10 cellular contexts compared by ENCODE assay signal in the genomic region with DNA sequence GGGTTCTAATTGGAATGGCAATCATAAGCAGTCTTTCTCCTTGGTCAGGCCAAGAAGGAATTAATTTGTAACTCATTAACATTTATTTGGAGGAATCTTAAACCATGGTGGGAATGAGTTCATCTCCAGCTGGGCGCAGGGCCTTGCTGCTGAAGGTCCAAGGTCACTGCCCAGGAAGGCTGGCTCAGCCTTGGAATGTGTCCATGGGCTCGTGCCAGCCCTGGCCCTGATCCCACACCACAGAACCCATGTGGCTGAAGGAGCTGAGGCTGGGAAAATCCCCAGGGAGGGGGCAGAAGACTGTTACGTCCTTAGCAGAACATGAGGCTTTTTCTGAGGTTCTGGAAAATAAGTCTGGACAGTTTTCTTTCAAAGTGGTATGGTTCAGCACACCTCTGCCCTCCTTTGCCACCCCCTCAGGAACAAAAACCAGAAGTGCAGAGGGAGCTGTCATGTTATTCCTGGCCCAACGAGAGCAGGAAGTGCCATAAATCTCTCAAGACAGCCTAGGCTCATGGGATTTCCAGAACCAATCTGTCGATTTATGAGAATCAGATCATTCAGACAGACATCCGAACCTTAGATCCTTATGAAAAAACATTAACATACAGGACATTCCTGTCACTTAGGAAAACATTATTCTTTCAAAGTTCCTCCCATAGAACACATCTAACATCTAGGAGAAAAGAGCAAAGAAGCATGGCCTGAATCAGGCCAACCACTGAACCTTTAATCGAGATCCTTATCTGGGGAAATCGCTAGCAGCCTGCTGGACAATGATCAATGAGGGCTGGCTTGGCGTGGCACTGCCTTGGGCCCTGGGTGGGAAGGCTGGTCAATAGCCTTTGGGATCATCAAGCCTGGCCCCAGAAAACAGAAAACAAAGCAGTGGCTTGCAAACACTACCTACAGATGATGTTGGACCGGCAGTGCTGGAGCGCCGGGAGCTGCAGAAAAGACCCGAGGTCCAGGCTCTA.
DNase-seq lines count a peak whose midpoint lies in the region; ATAC-seq and TF ChIP-seq lines count a peak whose summit lies in the region.
"Had no signal": no experiment of that assay in that cellular context is flagged by ENCODE, and none has a peak within 500 bp of the region (broad histone marks: within the 10 kb centered on the region; RNA-seq: fewer than 3 reads in every experiment).

No MANE protein-coding gene starts in this region.

- no peaks in the 10 kb centered on the region for H3K79me2 ChIP-seq in mammary epithelial cell (ENCODE audit: insufficient read depth, low read length)

- no peaks in the 10 kb centered on the region for H3K9me3 Mint-ChIP-seq in CD8-positive, alpha-beta T cell
- no peaks in the 10 kb centered on the region for H3K9me3 Mint-ChIP-seq in progenitor cell of endocrine pancreas (ENCODE audit: low read depth)

- no peaks in the 10 kb centered on the region for H3K4me1 Mint-ChIP-seq in CD8-positive, alpha-beta T cell (ENCODE audit: low read depth)
- H3K4me1 Mint-ChIP-seq in progenitor cell of endocrine pancreas (ENCODE audit: low read depth), result no peaks in the 10 kb centered on the region

- no peak overlapping the region for H3K4me3 Mint-ChIP-seq in CD8-positive, alpha-beta T cell
- no peak overlapping the region for H3K4me3 Mint-ChIP-seq in progenitor cell of endocrine pancreas (ENCODE audit: low read depth)

- no peak overlapping the region for H3K4me2 ChIP-seq in mammary epithelial cell (ENCODE audit: insufficient read depth, low read depth, low read length)

- intact Hi-C loops in mammary epithelial cell (cut with micrococcal nuclease), result no loop called here
- intact Hi-C loops in thyroid gland (cut with DNase I), result no loop called here
- intact Hi-C loops in CD8-positive, alpha-beta T cell (cut with DNase I, micrococcal nuclease), result no loop called here

- H3K9me3 ChIP-seq in mammary epithelial cell (replicated peaks; ENCODE audit: insufficient read depth, low read length), result no peaks in the 10 kb centered on the region
- H3K9me3 ChIP-seq in thyroid gland, result no peaks in the 10 kb centered on the region
- no peaks in the 10 kb centered on the region for H3K9me3 ChIP-seq in CD8-positive, alpha-beta T cell (ENCODE audit: low read length)

- DNase-seq in HS-5 (ENCODE audit: low read depth) (peak; percentile 23), mammary epithelial cell (peak; percentile 34), kidney tubule cell (ENCODE audit: low spot score) (peak; percentile 99), thyroid gland (peak; percentile 86 to 89), AML-193 (lab: John Stamatoyannopoulos, UW) (no peak), progenitor cell of endocrine pancreas (ENCODE audit: low spot score, unreplicated experiment) (no peak)
- DNase-seq in CD8-positive, alpha-beta T cell, result no peak
- DNase-seq: cortex of kidney, NCI-H748 treated with DMSO at 0.1 percent for 48 hours, retina had no signal

- H3K27me3 ChIP-seq in mammary epithelial cell (ENCODE audit: insufficient read depth, low read length) (no peaks in the 10 kb centered on the region), thyroid gland (no peaks in the 10 kb centered on the region)
- H3K27me3 ChIP-seq in CD8-positive, alpha-beta T cell (ENCODE audit: insufficient read depth, low read length), result no peaks in the 10 kb centered on the region

- in situ Hi-C loops in mammary epithelial cell (cut with MboI; ENCODE audit: low sequenced_read_pairs in 2 of 2), result no loop called here

- dilution Hi-C loops in mammary epithelial cell (cut with HindIII; ENCODE audit: low sequenced_read_pairs), result no loop called here

- no TSS peak for BruUV-seq in mammary epithelial cell (replicated peaks; lab: Mats Ljungman, UMichigan)

- no peak overlapping the region for H3K9ac ChIP-seq in mammary epithelial cell (ENCODE audit: insufficient read depth, low read length)

- no peak overlapping the region for H3K27ac Mint-ChIP-seq in CD8-positive, alpha-beta T cell
- H3K27ac Mint-ChIP-seq in progenitor cell of endocrine pancreas, result no peak overlapping the region

- no peaks in the 10 kb centered on the region for H3K4me1 ChIP-seq in mammary epithelial cell (ENCODE audit: insufficient read depth, low read length)
- H3K4me1 ChIP-seq in thyroid gland, result peaks cover 7 to 15% of the 10 kb centered on the region in 2 donors
- no peaks in the 10 kb centered on the region for H3K4me1 ChIP-seq in CD8-positive, alpha-beta T cell (ENCODE audit: insufficient read depth, low read length)

- 71% methylated on average over 12 of the region's 13 CpGs for WGBS in mammary epithelial cell (ENCODE audit: low coverage, missing lambda C conversion rate)
- 60 to 62% methylated on average over 13 of the region's 13 CpGs for WGBS in thyroid gland, 2 donors

- H3K4me3 ChIP-seq in mammary epithelial cell (replicated peaks in 1 of 3; ENCODE audit: insufficient read depth in 1 of 3, low read depth in 2 of 3, low read length in 3 of 3) (no peak overlapping the region), thyroid gland (replicated peaks in 1 of 3) (no peak overlapping the region)
- H3K4me3 ChIP-seq in CD8-positive, alpha-beta T cell (ENCODE audit: low read depth, low read length), result no peak overlapping the region

- no peak for ATAC-seq in CD8-positive, alpha-beta T cell

- no peaks in the 10 kb centered on the region for H3K36me3 Mint-ChIP-seq in CD8-positive, alpha-beta T cell
- H3K36me3 Mint-ChIP-seq in progenitor cell of endocrine pancreas (ENCODE audit: insufficient read depth), result peaks cover 1% of the 10 kb centered on the region

- H3K27me3 Mint-ChIP-seq in CD8-positive, alpha-beta T cell (ENCODE audit: low read depth), result no peaks in the 10 kb centered on the region
- H3K27me3 Mint-ChIP-seq in progenitor cell of endocrine pancreas, result no peaks in the 10 kb centered on the region

- POLR2A ChIA-PET in CD8-positive, alpha-beta T cell (lab: Charles Lee), result no interaction called here

- TF ChIP-seq CTCF in mammary epithelial cell (conservative IDR thresholded peaks at IDR 0.05 in 1 of 2, IDR thresholded peaks at IDR 0.05 in 1 of 2; ENCODE audit: extremely low read depth in 1 of 2, insufficient read depth in 1 of 2, low read depth in 1 of 2, low read length in 2 of 2) (no peak), thyroid gland (IDR thresholded peaks at IDR 0.05) (no peak), progenitor cell of endocrine pancreas (IDR thresholded peaks at IDR 0.05; ENCODE audit: unreplicated experiment) (no peak)
- no peak for TF ChIP-seq CTCF in CD8-positive, alpha-beta T cell (IDR thresholded peaks at IDR 0.05)

- no peak for TF ChIP-seq POLR2A in thyroid gland (IDR thresholded peaks at IDR 0.05)

- CTCF ChIA-PET in mammary epithelial cell (lab: Charles Lee; ENCODE audit: low non-redundant PET), result no interaction called here
- CTCF ChIA-PET in CD8-positive, alpha-beta T cell (lab: Charles Lee), result no interaction called here

- H3K36me3 ChIP-seq in mammary epithelial cell (ENCODE audit: insufficient read depth, low read length) (no peaks in the 10 kb centered on the region), thyroid gland (no peaks in the 10 kb centered on the region)
- no peaks in the 10 kb centered on the region for H3K36me3 ChIP-seq in CD8-positive, alpha-beta T cell (ENCODE audit: insufficient read depth, low read length)

- H4K20me1 ChIP-seq in mammary epithelial cell (ENCODE audit: insufficient read depth, low read length), result no peaks in the 10 kb centered on the region

- no peak overlapping the region for H2AFZ ChIP-seq in mammary epithelial cell (ENCODE audit: low read depth, low read length)

- H3K27ac ChIP-seq in mammary epithelial cell (ENCODE audit: insufficient read depth, low read depth, low read length) (no peak overlapping the region), thyroid gland (peak overlapping the region in 2 of 3 donors; percentile 8 to 21)
- H3K27ac ChIP-seq in CD8-positive, alpha-beta T cell (ENCODE audit: low read depth, low read length), result no peak overlapping the region

Comparison
In these comparisons a context has a peak if more than half of its experiments do, and no peak if none do; other contexts are left out.
1. DNase-seq: peak in HS-5 (single experiment), mammary epithelial cell (single experiment), kidney tubule cell (single experiment) and thyroid gland (2 of 2); none in AML-193 (0 of 2), CD8-positive, alpha-beta T cell (0 of 7) and progenitor cell of endocrine pancreas (single experiment).
2. H3K27ac ChIP-seq: peak in thyroid gland (2 of 3); none in mammary epithelial cell (single experiment) and CD8-positive, alpha-beta T cell (single experiment).